ENCODE assay signal across 19 cellular contexts in genomic region chrX:109389917-109390316, GRCh38.
"Had no signal": no experiment of that assay in that cellular context is flagged by ENCODE, and none has a peak within 500 bp of the region (broad histone marks: within the 10 kb centered on the region; RNA-seq: fewer than 3 reads in every experiment).

No MANE protein-coding gene starts in this region.

- DNase-seq: activated CD4-positive, alpha-beta memory T cell treated with anti-CD3 and anti-CD28 coated beads for 36 hours; activated CD4-positive, alpha-beta T cell treated with anti-CD3 and anti-CD28 coated beads for 4 hours; activated CD4-positive, CD25-positive, alpha-beta regulatory T cell; activated naive CD4-positive, alpha-beta T cell treated with Interleukin-2 at 50 U/mL for 16 hours; activated naive CD8-positive, alpha-beta T cell treated with anti-CD3 and anti-CD28 coated beads for 36 hours; activated T-cell treated with anti-CD3 and anti-CD28 coated beads, Interleukin-2, amount 50 U/mL, for 48 hours; amniotic stem cell; cerebellar nuclear complex; heart right ventricle; lower lobe of right lung; naive thymus-derived CD4-positive, alpha-beta T cell; stimulated activated CD4-positive, alpha-beta T cell treated with anti-CD3 and anti-CD28 coated beads, Interleukin-4, amount 100 ng/mL, for 24 hours; stimulated activated naive CD4-positive, alpha-beta T cell treated with Interleukin-2 at 50 U/mL for 16 hours; upper lobe of left lung had no signal

- H2AFZ ChIP-seq: neural progenitor cell had no signal

- ATAC-seq: heart right ventricle; left lobe of liver; lower lobe of right lung; naive thymus-derived CD4-positive, alpha-beta T cell had no signal

- H3K9ac ChIP-seq: neural progenitor cell had no signal

- H3K27me3 ChIP-seq: neural progenitor cell, upper lobe of left lung had no signal

- H3K9me3 ChIP-seq: heart right ventricle, lower lobe of right lung, prostate gland, thoracic aorta, upper lobe of left lung had no signal

- H3K4me2 ChIP-seq: neural progenitor cell had no signal

- H3K4me1 ChIP-seq: heart right ventricle, lower lobe of right lung, prostate gland, upper lobe of left lung had no signal

- H3K36me3 ChIP-seq: heart right ventricle, lower lobe of right lung, neural progenitor cell, prostate gland, thoracic aorta, upper lobe of left lung had no signal

- H3K27ac ChIP-seq: coronary artery, heart right ventricle, lower lobe of right lung, neural progenitor cell, prostate gland, thoracic aorta, upper lobe of left lung had no signal

- H3K4me3 ChIP-seq: coronary artery, heart right ventricle, lower lobe of right lung, neural progenitor cell, prostate gland, thoracic aorta, upper lobe of left lung had no signal
